25 cellular contexts compared by ENCODE assay signal in genomic region chr22:23053051-23053707, GRCh38. TPM values are rescaled to one million over a fixed set of nuclear protein-coding genes. Genes with fewer than 3 reads are reported as not detected.
DNase-seq lines count a peak whose midpoint lies in the region; ATAC-seq and TF ChIP-seq lines count a peak whose summit lies in the region.
"Had no signal": no experiment of that assay in that cellular context is flagged by ENCODE, and none has a peak within 500 bp of the region (broad histone marks: within the 10 kb centered on the region; RNA-seq: fewer than 3 reads in every experiment).

No MANE protein-coding gene starts in this region.

- no peak overlapping the region for H3K4me3 ChIP-seq in heart right ventricle
- H3K4me3 ChIP-seq in HEK293 (ENCODE audit: low read depth, low read length): no peak overlapping the region
- H3K4me3 ChIP-seq in endodermal cell (ENCODE audit: low read length): no peak overlapping the region
- H3K4me3 ChIP-seq: HAP-1, pancreas, smooth muscle cell, thoracic aorta, uterus had no signal

- H3K4me3 Mint-ChIP-seq in endodermal cell: no peak overlapping the region
- no peak overlapping the region for H3K4me3 Mint-ChIP-seq in stimulated activated naive B cell treated with anti-CD40 and anti-IgM and Interleukin-4, amounts not matched to agents 10 μg/mL and 1 μg/mL and 100 μg/mL, for 72 hours
- H3K4me3 Mint-ChIP-seq: activated T-cell treated with anti-CD3 and anti-CD28 coated beads, Interleukin-2, amount 50 U/mL, for 4 hours; CD14-positive monocyte; stimulated activated naive CD8-positive, alpha-beta T cell treated with anti-CD3 and anti-CD28 coated beads, Interleukin-15, Interleukin-2, amounts not matched to agents 100 ng/mL and 50 ng/mL, for 24 hours had no signal

- TF ChIP-seq CTCF in heart right ventricle (IDR thresholded peaks at IDR 0.05) (no peak), HEK293 (tag by site-specific recombination; IDR thresholded peaks at IDR 0.05) (no peak), endodermal cell (conservative IDR thresholded peaks at IDR 0.05) (no peak), GM10266 (IDR thresholded peaks at IDR 0.05; ENCODE audit: control insufficient read depth, insufficient read depth, low read depth, missing control alignments) (no peak)

- 46 to 62% methylated on average over 5 of the region's 5 CpGs for WGBS in heart right ventricle, 2 donors
- WGBS in endodermal cell (ENCODE audit: insufficient coverage in 1 of 2, insufficient read length in 1 of 2), 2 experiments: 62 to 75% methylated on average over 3 to 4 of the region's 5 CpGs

- H3K27me3 ChIP-seq in heart right ventricle (peaks cover 0 to 6% (median 0%) of the 10 kb centered on the region in 7 donors), endodermal cell (ENCODE audit: control insufficient read depth, insufficient read depth, low read length, poor library complexity, severe bottlenecking) (no peaks in the 10 kb centered on the region)
- H3K27me3 ChIP-seq: pancreas, uterus had no signal

- H3K9me3 ChIP-seq in heart right ventricle (peaks cover 0 to 32% (median 6%) of the 10 kb centered on the region in 11 donors), HEK293 (ENCODE audit: control insufficient read depth, insufficient read depth, low read depth, low read length) (no peaks in the 10 kb centered on the region), endodermal cell (ENCODE audit: control insufficient read depth, low read length) (peaks cover 6% of the 10 kb centered on the region)
- H3K9me3 ChIP-seq: pancreas had no signal

- CTCF ChIA-PET in HEK293 (lab: Yijun Ruan, JAX): no interaction called here

- H3K27ac ChIP-seq in heart right ventricle: no peak overlapping the region
- H3K27ac ChIP-seq in HEK293 (ENCODE audit: extremely low read depth, low read depth, low read length): no peak overlapping the region
- no peak overlapping the region for H3K27ac ChIP-seq in endodermal cell (ENCODE audit: low read depth, low read length)
- H3K27ac ChIP-seq: pancreas, thoracic aorta, uterus had no signal

- H3K9me3 Mint-ChIP-seq in endodermal cell: peaks cover 18% of the 10 kb centered on the region
- H3K9me3 Mint-ChIP-seq in stimulated activated naive B cell treated with anti-CD40 and anti-IgM and Interleukin-4, amounts not matched to agents 10 μg/mL and 1 μg/mL and 100 μg/mL, for 72 hours: peaks cover 13% of the 10 kb centered on the region in 2 donors

- H3K36me3 ChIP-seq in heart right ventricle (no peaks in the 10 kb centered on the region), HEK293 (ENCODE audit: control insufficient read depth in 2 of 2, insufficient read depth in 1 of 2, low read length in 2 of 2) (no peaks in the 10 kb centered on the region), endodermal cell (ENCODE audit: control insufficient read depth, insufficient read depth, low read length) (no peaks in the 10 kb centered on the region)
- H3K36me3 ChIP-seq: HAP-1, pancreas, thoracic aorta, uterus had no signal

- H3K4me1 ChIP-seq in heart right ventricle (peaks cover 0 to 4% (median 0%) of the 10 kb centered on the region in 9 donors), HEK293 (ENCODE audit: control insufficient read depth, insufficient read depth, low read length) (no peaks in the 10 kb centered on the region), endodermal cell (ENCODE audit: control insufficient read depth, insufficient read depth, low read length) (no peaks in the 10 kb centered on the region)
- H3K4me1 ChIP-seq: Caco-2, HAP-1, pancreas, uterus had no signal

- peaks cover 29% of the 10 kb centered on the region for H3K27me3 Mint-ChIP-seq in endodermal cell (ENCODE audit: insufficient read depth)
- no peaks in the 10 kb centered on the region for H3K27me3 Mint-ChIP-seq in stimulated activated naive B cell treated with anti-CD40 and anti-IgM and Interleukin-4, amounts not matched to agents 10 μg/mL and 1 μg/mL and 100 μg/mL, for 72 hours

- H3K36me3 Mint-ChIP-seq in endodermal cell (ENCODE audit: low read depth): no peaks in the 10 kb centered on the region
- H3K36me3 Mint-ChIP-seq in stimulated activated naive B cell treated with anti-CD40 and anti-IgM and Interleukin-4, amounts not matched to agents 10 μg/mL and 1 μg/mL and 100 μg/mL, for 72 hours: peaks cover 8 to 11% of the 10 kb centered on the region in 2 donors
- H3K36me3 Mint-ChIP-seq: CD14-positive monocyte had no signal

- no peak overlapping the region for H3K9ac ChIP-seq in endodermal cell (ENCODE audit: extremely low read depth, low read length, poor library complexity, severe bottlenecking)

- H3K27ac Mint-ChIP-seq in endodermal cell: no peak overlapping the region
- peak overlapping the region; percentile 25 for H3K27ac Mint-ChIP-seq in stimulated activated naive B cell treated with anti-CD40 and anti-IgM and Interleukin-4, amounts not matched to agents 10 μg/mL and 1 μg/mL and 100 μg/mL, for 72 hours
- H3K27ac Mint-ChIP-seq: CD14-positive monocyte; stimulated activated naive CD8-positive, alpha-beta T cell treated with anti-CD3 and anti-CD28 coated beads, Interleukin-15, Interleukin-2, amounts not matched to agents 100 ng/mL and 50 ng/mL, for 24 hours had no signal

- ATAC-seq in Right ventricle myocardium inferior (no peak), heart right ventricle (no peak), GM18858 (IDR thresholded peaks at IDR 0.05; ENCODE audit: unreplicated experiment) (no peak)
- no peak for ATAC-seq in stimulated activated naive B cell treated with anti-CD40 and anti-IgM and Interleukin-4, amounts not matched to agents 10 μg/mL and 1 μg/mL and 100 μg/mL, for 72 hours (replicated peaks)
- ATAC-seq: activated T-cell treated with anti-CD3 and anti-CD28 coated beads, Interleukin-2, amount 50 U/mL, for 4 hours; pancreas had no signal

- peak; percentile 25 for DNase-seq in Right ventricle myocardium inferior (ENCODE audit: missing footprints)
- no peak for DNase-seq in heart right ventricle
- DNase-seq in endodermal cell: peak; percentile 55
- no peak for DNase-seq in stimulated activated naive B cell treated with anti-CD40 and anti-IgM and Interleukin-4, amounts not matched to agents 10 μg/mL and 1 μg/mL and 100 μg/mL, for 72 hours
- no peak for DNase-seq in EL
- no peak for DNase-seq in GM10266 (ENCODE audit: extremely low spot score)
- DNase-seq: activated CD4-positive, alpha-beta T cell treated with anti-CD3 and anti-CD28 coated beads, Interleukin-2, amount 50 U/mL, for 1 hour; activated CD4-positive, CD25-positive, alpha-beta regulatory T cell; Caco-2; caudate nucleus; cortex of kidney; DMS79 treated with DMSO at 0.1 percent for 48 hours; NCI-H446 treated with DMSO at 0.1 percent for 48 hours; retina; stimulated activated CD4-positive, alpha-beta T cell treated with anti-CD3 and anti-CD28 coated beads, Interleukin-1b, Interleukin-23, amount 100 ng/mL, for 48 hours; uterus had no signal

- POLR2A ChIA-PET in HEK293 (lab: Yijun Ruan, JAX): no interaction called here

- H3K4me1 Mint-ChIP-seq in endodermal cell: no peaks in the 10 kb centered on the region
- H3K4me1 Mint-ChIP-seq in stimulated activated naive B cell treated with anti-CD40 and anti-IgM and Interleukin-4, amounts not matched to agents 10 μg/mL and 1 μg/mL and 100 μg/mL, for 72 hours: peaks cover 37 to 47% of the 10 kb centered on the region in 2 donors
- H3K4me1 Mint-ChIP-seq: CD14-positive monocyte had no signal

- intact Hi-C loops in Right ventricle myocardium inferior (cut with DNase I): no loop called here
- intact Hi-C loops in heart right ventricle (cut with DNase I): no loop called here

TF ChIP-seq in HEK293, 187 proteins besides CTCF, POLR2A, EP300 and RAD21:
- no peak for TF ChIP-seq ZNF473 (tag by site-specific recombination; IDR thresholded peaks at IDR 0.05)
- TF ChIP-seq ZNF626 (tag by site-specific recombination; IDR thresholded peaks at IDR 0.05): no peak
- no peak for TF ChIP-seq GFI1B (tag by site-specific recombination; IDR thresholded peaks at IDR 0.05)
- no peak for TF ChIP-seq ZSCAN23 (tag by site-specific recombination; IDR thresholded peaks at IDR 0.05)
- no peak for TF ChIP-seq KLF7 (tag by site-specific recombination; IDR thresholded peaks at IDR 0.05; ENCODE audit: borderline replicate concordance)
- TF ChIP-seq ZBTB1 (tag by site-specific recombination; IDR thresholded peaks at IDR 0.05): no peak
- peak; percentile 84 for TF ChIP-seq REST (tag by site-specific recombination; IDR thresholded peaks at IDR 0.05)

RNA-seq across cellular contexts. Expression of gene GNAZ, which starts 17.1 kb away (rescaled TPM):
- total RNA-seq in Right ventricle myocardium inferior (3.1 TPM), heart right ventricle (1 to 10 TPM; 1.5 to 4.2 (median 2.6) TPM), endodermal cell (10 to 100 TPM; 16.7 to 17.9 TPM)
- 1 to 10 TPM; 1.3 to 2.1 TPM for polyA plus RNA-seq in heart right ventricle
- polyA plus RNA-seq in endodermal cell (2013, experiment 1 of 2): 26.0 TPM
- 28.0 TPM for polyA plus RNA-seq in endodermal cell (2013, experiment 2 of 2)

Comparison
In these comparisons a context has a peak if more than half of its experiments do, and no peak if none do; other contexts are left out.
1. DNase-seq: peak in Right ventricle myocardium inferior (single experiment) and endodermal cell (single experiment); none in heart right ventricle (0 of 2), stimulated activated naive B cell treated with anti-CD40 and anti-IgM and Interleukin-4, amounts not matched to agents 10 μg/mL and 1 μg/mL and 100 μg/mL, for 72 hours (single experiment), EL (single experiment) and GM10266 (single experiment).